Comparison of ENCODE assay signal across 7 cellular contexts in genomic region chr1:45686081-45687013, GRCh38. TPM values are rescaled to one million over a fixed set of nuclear protein-coding genes. Genes with fewer than 3 reads are reported as not detected.
A peak's percentile ranks its signal among the peaks of the same experiment; 100 is the strongest.
DNase-seq lines count a peak whose midpoint lies in the region; ATAC-seq and TF ChIP-seq lines count a peak whose summit lies in the region.

GPBP1L1 (minus strand) TSS chr1:45686533; CDS start chr1:45659087, 27,446 bp downstream.

- H3K4me3 ChIP-seq in astrocyte of the cerebellum (ENCODE audit: low read depth, low read length) (peak within 1 kb of the TSS; percentile 99), hepatocyte (peak within 1 kb of the TSS; percentile 79), retinal pigment epithelial cell (ENCODE audit: low read length) (peak within 1 kb of the TSS; percentile 98)

- H2AFZ ChIP-seq in hepatocyte, result peak within 1 kb of the TSS; percentile 82

- in situ Hi-C loops in astrocyte of the cerebellum (cut with HindIII; ENCODE audit: low sequenced_read_pairs), result no loop called here

- peak within 1 kb of the TSS; percentile 97 for H3K27ac ChIP-seq in hepatocyte

- no peak for TF ChIP-seq CTCF in astrocyte of the cerebellum (IDR thresholded peaks at IDR 0.05; ENCODE audit: low read depth, low read length, missing control alignments)
- TF ChIP-seq CTCF in hepatocyte (IDR thresholded peaks at IDR 0.05; ENCODE audit: poor library complexity), result peak; percentile 9
- TF ChIP-seq CTCF in retinal pigment epithelial cell (conservative IDR thresholded peaks at IDR 0.05; ENCODE audit: low read depth, low read length), result no peak

- no peaks in the 10 kb centered on the region for H3K27me3 ChIP-seq in hepatocyte

- H3K36me3 ChIP-seq in hepatocyte (replicated peaks; ENCODE audit: insufficient read depth, low read depth), result no peaks in the 10 kb centered on the region

- peak within 1 kb of the TSS; percentile 82 for H3K4me2 ChIP-seq in hepatocyte

- ATAC-seq in GM18502 (IDR thresholded peaks at IDR 0.05; ENCODE audit: poor library complexity, unreplicated experiment) (peak; percentile 53), HG02970 (IDR thresholded peaks at IDR 0.05; ENCODE audit: low FRiP score, unreplicated experiment) (peak; percentile 49)

- H4K20me1 ChIP-seq in hepatocyte (ENCODE audit: insufficient read depth, poor library complexity, severe bottlenecking), result peaks cover 35% of the 10 kb centered on the region

- DNase-seq in NCI-H2029 (lab: John Stamatoyannopoulos, UW), result peak; percentile 99
- DNase-seq in T-helper 22 cell (ENCODE audit: low read depth), result peak; percentile 94
- DNase-seq in astrocyte of the cerebellum (ENCODE audit: low read depth), result peak; percentile 93
- DNase-seq in hepatocyte (ENCODE audit: low spot score), result peak; percentile 99
- peak; percentile 89 for DNase-seq in retinal pigment epithelial cell (ENCODE audit: low read depth)

- H3K9me3 ChIP-seq in hepatocyte (ENCODE audit: low read depth), result no peaks in the 10 kb centered on the region

- peaks cover 76% of the 10 kb centered on the region for H3K79me2 ChIP-seq in hepatocyte

- WGBS in hepatocyte (ENCODE audit: low lambda C conversion rate, missing lambda C conversion rate), result under 1% methylated on average over 72 of the region's 77 CpGs

- H3K4me1 ChIP-seq in hepatocyte (ENCODE audit: insufficient read depth), result peaks cover 20% of the 10 kb centered on the region

- no peaks in the 10 kb centered on the region for H3K9me2 ChIP-seq in hepatocyte (replicated peaks; ENCODE audit: insufficient read depth)

RNA-seq across cellular contexts. Expression of gene GPBP1L1, which starts in this region (rescaled TPM):
- total RNA-seq in hepatocyte, result 95.8 and 115 TPM in 2 replicates
- polyA plus RNA-seq in hepatocyte, result 56.9 and 67.9 TPM in 2 replicates

Comparison
In these comparisons a context has a peak if more than half of its experiments do, and no peak if none do; other contexts are left out.
1. Peak in every context shown above with its lines: DNase-seq, ATAC-seq, H3K4me3 ChIP-seq and H3K27ac ChIP-seq.